In genomic region chr6:44129841-44130322, GRCh38 we compare ENCODE assay signal across 17 cellular contexts. TPM values are rescaled to one million over a fixed set of nuclear protein-coding genes. Genes with fewer than 3 reads are reported as not detected.
DNase-seq lines count a peak whose midpoint lies in the region; ATAC-seq and TF ChIP-seq lines count a peak whose summit lies in the region.
"Had no signal": no experiment of that assay in that cellular context is flagged by ENCODE, and none has a peak within 500 bp of the region (broad histone marks: within the 10 kb centered on the region; RNA-seq: fewer than 3 reads in every experiment).

No MANE protein-coding gene starts in this region.

- no peaks in the 10 kb centered on the region for H3K9me3 Mint-ChIP-seq in CD4-positive, alpha-beta T cell
- H3K9me3 Mint-ChIP-seq in natural killer cell treated with Interleukin-12 subunit alpha and Interleukin-12 subunit beta and Interleukin-15 and Interleukin-18, amount 100 ng/mL, for 72 hours = no peaks in the 10 kb centered on the region
- H3K9me3 Mint-ChIP-seq: activated CD4-positive, alpha-beta memory T cell treated with anti-CD3 and anti-CD28 coated beads for 36 hours had no signal

- peaks cover 22% of the 10 kb centered on the region for H3K4me1 ChIP-seq in colonic mucosa

- no peak overlapping the region for H3K4me3 ChIP-seq in colonic mucosa
- H3K4me3 ChIP-seq: body of pancreas, esophagus squamous epithelium, heart left ventricle had no signal

- H3K36me3 Mint-ChIP-seq in CD4-positive, alpha-beta T cell (ENCODE audit: low read depth) = peaks cover 11% of the 10 kb centered on the region
- peaks cover 6% of the 10 kb centered on the region for H3K36me3 Mint-ChIP-seq in natural killer cell treated with Interleukin-12 subunit alpha and Interleukin-12 subunit beta and Interleukin-15 and Interleukin-18, amount 100 ng/mL, for 72 hours

- H3K4me1 Mint-ChIP-seq in CD4-positive, alpha-beta T cell (ENCODE audit: low read depth) = peaks cover 41% of the 10 kb centered on the region
- peaks cover 24 to 25% of the 10 kb centered on the region in 2 donors for H3K4me1 Mint-ChIP-seq in natural killer cell treated with Interleukin-12 subunit alpha and Interleukin-12 subunit beta and Interleukin-15 and Interleukin-18, amount 100 ng/mL, for 72 hours (ENCODE audit: low read depth in 2 of 2)

- H3K4me3 Mint-ChIP-seq in CD4-positive, alpha-beta T cell = peak overlapping the region; percentile 82
- peak overlapping the region; percentile 16 for H3K4me3 Mint-ChIP-seq in natural killer cell treated with Interleukin-12 subunit alpha and Interleukin-12 subunit beta and Interleukin-15 and Interleukin-18, amount 100 ng/mL, for 72 hours

- no peaks in the 10 kb centered on the region for H3K27me3 Mint-ChIP-seq in CD4-positive, alpha-beta T cell
- H3K27me3 Mint-ChIP-seq in natural killer cell treated with Interleukin-12 subunit alpha and Interleukin-12 subunit beta and Interleukin-15 and Interleukin-18, amount 100 ng/mL, for 72 hours = no peaks in the 10 kb centered on the region
- H3K27me3 Mint-ChIP-seq: activated CD4-positive, alpha-beta memory T cell treated with anti-CD3 and anti-CD28 coated beads for 36 hours; B cell had no signal

- CTCF ChIA-PET in CD4-positive, alpha-beta T cell (lab: Charles Lee) = interaction anchor here (0.8 to 2.5 kb wide), 2 partner anchors 21 to 462 kb away, joined by 5 to 9 read pairs; no protein-coding TSS in a partner anchor

- intact Hi-C loops in CD4-positive, alpha-beta T cell (cut with DNase I, micrococcal nuclease) = loop anchor here in 1 of 2 experiments (2.0 to 5.0 kb wide), 2 partner anchors 23 to 127 kb away; partner anchors contain the start of gene SLC35B2
- intact Hi-C loops in colonic mucosa (cut with DNase I) = no loop called here

- no peak for ATAC-seq in CD4-positive, alpha-beta T cell (ENCODE audit: poor library complexity)
- no peak for ATAC-seq in natural killer cell treated with Interleukin-12 subunit alpha and Interleukin-12 subunit beta and Interleukin-15 and Interleukin-18, amount 100 ng/mL, for 72 hours
- ATAC-seq in HG03097 (IDR thresholded peaks at IDR 0.05; ENCODE audit: low FRiP score, unreplicated experiment) = no peak
- ATAC-seq: body of pancreas, heart left ventricle had no signal

- peak overlapping the region in 1 of 2 donors; percentile 44 for H3K9ac ChIP-seq in colonic mucosa (ENCODE audit: low read depth in 2 of 2, low read length in 2 of 2)
- H3K9ac ChIP-seq: parathyroid adenoma had no signal

- POLR2A ChIA-PET in CD4-positive, alpha-beta T cell (lab: Charles Lee) = interaction anchor here (0.5 kb wide), 1 partner anchor 30 kb away, joined by 3 read pairs; no protein-coding TSS in a partner anchor

- H3K27ac ChIP-seq in CD4-positive, alpha-beta T cell (ENCODE audit: low read depth, low read length) = no peak overlapping the region
- H3K27ac ChIP-seq in colonic mucosa = no peak overlapping the region
- H3K27ac ChIP-seq: body of pancreas, heart left ventricle, parathyroid adenoma had no signal

- no peaks in the 10 kb centered on the region for H3K9me3 ChIP-seq in CD4-positive, alpha-beta T cell (ENCODE audit: control insufficient read depth, low read length)
- no peaks in the 10 kb centered on the region for H3K9me3 ChIP-seq in colonic mucosa
- H3K9me3 ChIP-seq: body of pancreas, esophagus squamous epithelium, heart left ventricle had no signal

- H3K27me3 ChIP-seq in CD4-positive, alpha-beta T cell (ENCODE audit: control insufficient read depth, insufficient read depth, low read length) = no peaks in the 10 kb centered on the region
- H3K27me3 ChIP-seq in colonic mucosa = no peaks in the 10 kb centered on the region
- H3K27me3 ChIP-seq: body of pancreas, esophagus squamous epithelium, heart left ventricle had no signal

- no peak for TF ChIP-seq CTCF in CD4-positive, alpha-beta T cell (IDR thresholded peaks at IDR 0.05)
- no peak for TF ChIP-seq CTCF in colonic mucosa (IDR thresholded peaks at IDR 0.05)

- H3K27ac Mint-ChIP-seq in CD4-positive, alpha-beta T cell = no peak overlapping the region
- H3K27ac Mint-ChIP-seq in natural killer cell treated with Interleukin-12 subunit alpha and Interleukin-12 subunit beta and Interleukin-15 and Interleukin-18, amount 100 ng/mL, for 72 hours = no peak overlapping the region
- H3K27ac Mint-ChIP-seq: activated CD4-positive, alpha-beta memory T cell treated with anti-CD3 and anti-CD28 coated beads for 36 hours had no signal

- no peaks in the 10 kb centered on the region for H3K36me3 ChIP-seq in colonic mucosa

- no peak for DNase-seq in CD4-positive, alpha-beta T cell
- DNase-seq in HuH-7 (ENCODE audit: low spot score) = peak; percentile 46
- DNase-seq in amniotic epithelial cell (ENCODE audit: low read depth) = peak; percentile 61
- no peak for DNase-seq in natural killer cell treated with Interleukin-12 subunit alpha and Interleukin-12 subunit beta and Interleukin-15 and Interleukin-18, amount 100 ng/mL, for 72 hours (ENCODE audit: low spot score)
- DNase-seq in RPMI8226 = no peak
- no peak for DNase-seq in colonic mucosa
- DNase-seq: activated CD4-positive, alpha-beta memory T cell treated with anti-CD3 and anti-CD28 coated beads for 36 hours; body of pancreas; DMS79 treated with DMSO at 0.1 percent for 48 hours; esophagus squamous epithelium; NCI-H1436 treated with DMSO at 0.1 percent for 48 hours; SHP77 treated with DMSO at 0.1 percent for 48 hours; substantia nigra had no signal

RNA-seq across cellular contexts. Expression of gene TMEM63B, which starts 2.5 kb away (rescaled TPM):
- 10 to 100 TPM; 11.4 to 12.8 TPM for total RNA-seq in CD4-positive, alpha-beta T cell
- 10 to 100 TPM; 21.2 to 22.2 TPM for total RNA-seq in natural killer cell treated with Interleukin-12 subunit alpha and Interleukin-12 subunit beta and Interleukin-15 and Interleukin-18, amount 100 ng/mL, for 72 hours
- 10 to 100 TPM; 74.3 to 95.3 TPM for total RNA-seq in colonic mucosa

RNA-seq across cellular contexts. Expression of gene MRPL14, which starts 2.6 kb away (rescaled TPM):
- total RNA-seq in CD4-positive, alpha-beta T cell = 10 to 100 TPM; 10.4 to 11.5 TPM
- total RNA-seq in natural killer cell treated with Interleukin-12 subunit alpha and Interleukin-12 subunit beta and Interleukin-15 and Interleukin-18, amount 100 ng/mL, for 72 hours = 10 to 100 TPM; 36.5 to 49.9 TPM
- 10 to 100 TPM; 72.0 to 77.7 TPM for total RNA-seq in colonic mucosa

RNA-seq across cellular contexts. Expression of gene CAPN11, which starts 28.7 kb away (rescaled TPM):
- total RNA-seq in CD4-positive, alpha-beta T cell = 1 to 10 TPM; 1.3 to 1.5 TPM
- not detected for total RNA-seq in natural killer cell treated with Interleukin-12 subunit alpha and Interleukin-12 subunit beta and Interleukin-15 and Interleukin-18, amount 100 ng/mL, for 72 hours
- total RNA-seq in colonic mucosa = 1 to 10 TPM in 1 of 2 donors, not detected in 1; 2.0 TPM
- total RNA-seq: B cell had no signal

Comparison
In these comparisons a context has a peak if more than half of its experiments do, and no peak if none do; other contexts are left out.
1. DNase-seq: peak in HuH-7 (single experiment) and amniotic epithelial cell (single experiment); none in CD4-positive, alpha-beta T cell (0 of 10), natural killer cell treated with Interleukin-12 subunit alpha and Interleukin-12 subunit beta and Interleukin-15 and Interleukin-18, amount 100 ng/mL, for 72 hours (single experiment), RPMI8226 (single experiment) and colonic mucosa (single experiment).